ENCODE assay signal across 1 cellular context in genomic region chr20:43590392-43591303, GRCh38.
TF ChIP-seq lines count a peak whose summit lies in the region.

IFT52 (plus strand) TSS chr20:43590937; CDS start chr20:43594699, 3,762 bp downstream.

TF ChIP-seq in K562, 482 proteins besides CTCF, POLR2A, EP300 and RAD21 (continued from another document and continues in another):
- TF ChIP-seq HINFP (tag; conservative IDR thresholded peaks at IDR 0.05; ENCODE audit: low read depth) (no peak), GABPA (tag; conservative IDR thresholded peaks at IDR 0.05; ENCODE audit: low read depth) (no peak), ZNF282 (CRISPR knock-in tag; IDR thresholded peaks at IDR 0.05) (no peak), CTBP1 (IDR thresholded peaks at IDR 0.05; ENCODE audit: borderline replicate concordance) (peak; percentile 93), MCM5 (IDR thresholded peaks at IDR 0.05; ENCODE audit: low read depth) (no peak), MBD2 (IDR thresholded peaks at IDR 0.05; ENCODE audit: borderline replicate concordance, low read depth) (peak; percentile 95), ARNT (IDR thresholded peaks at IDR 0.05) (peak in 1 of 2 experiments; percentile 46; a peak in 1 of 4 replicates), GATAD2A (IDR thresholded peaks at IDR 0.05) (no peak), CLOCK (CRISPR knock-in tag; IDR thresholded peaks at IDR 0.05; ENCODE audit: borderline replicate concordance) (no peak), BACH1 (tag; IDR thresholded peaks at IDR 0.05) (no peak), CREM (IDR thresholded peaks at IDR 0.05; ENCODE audit: low read depth) (peak; percentile 95), GATAD2B (IDR thresholded peaks at IDR 0.05; ENCODE audit: borderline replicate concordance) (no peak), KDM2B (CRISPR knock-in tag; IDR thresholded peaks at IDR 0.05) (no peak), MNT (conservative IDR thresholded peaks at IDR 0.05) (peak; percentile 67 to 83), NR1H2 (CRISPR knock-in tag; IDR thresholded peaks at IDR 0.05) (no peak), SOX6 (IDR thresholded peaks at IDR 0.05) (no peak), MAFK (IDR thresholded peaks at IDR 0.05; ENCODE audit: low read length) (no peak), ZNF124 (CRISPR knock-in tag; IDR thresholded peaks at IDR 0.05) (no peak), TAF9B (IDR thresholded peaks at IDR 0.05; ENCODE audit: partially characterized antibody) (no peak), FOXJ2 (tag; IDR thresholded peaks at IDR 0.05) (no peak), PREB (CRISPR knock-in tag; IDR thresholded peaks at IDR 0.05) (no peak), CHD7 (IDR thresholded peaks at IDR 0.05; ENCODE audit: low read depth, low read length) (no peak), ZBTB33 (CRISPR knock-in tag; IDR thresholded peaks at IDR 0.05) (no peak), ZFP1 (CRISPR knock-in tag; IDR thresholded peaks at IDR 0.05) (no peak), PRPF4 (IDR thresholded peaks at IDR 0.05; ENCODE audit: insufficient read depth, low read depth, low read length, poor library complexity, severe bottlenecking) (no peak), ZNF23 (CRISPR knock-in tag; IDR thresholded peaks at IDR 0.05) (no peak), E2F6 (IDR thresholded peaks at IDR 0.05; ENCODE audit: borderline replicate concordance in 1 of 2, extremely low read depth in 1 of 2, insufficient read depth in 1 of 2, insufficient read length in 1 of 2, low read depth in 1 of 2, low read length in 1 of 2, poor library complexity in 1 of 2, severe bottlenecking in 1 of 2) (no peak), CCNT2 (IDR thresholded peaks at IDR 0.05; ENCODE audit: borderline replicate concordance, extremely low read depth, insufficient read length, low read depth, low read length) (no peak), NEUROD1 (IDR thresholded peaks at IDR 0.05; ENCODE audit: borderline replicate concordance, low read depth, low read length, partially characterized antibody) (peak; percentile 56), SMARCC2 (IDR thresholded peaks at IDR 0.05; ENCODE audit: low read depth) (no peak), AFF1 (IDR thresholded peaks at IDR 0.05; ENCODE audit: low read depth in 1 of 2, partially characterized antibody in 2 of 2) (peak in 1 of 2 experiments; percentile 59)
